In the genomic region with DNA sequence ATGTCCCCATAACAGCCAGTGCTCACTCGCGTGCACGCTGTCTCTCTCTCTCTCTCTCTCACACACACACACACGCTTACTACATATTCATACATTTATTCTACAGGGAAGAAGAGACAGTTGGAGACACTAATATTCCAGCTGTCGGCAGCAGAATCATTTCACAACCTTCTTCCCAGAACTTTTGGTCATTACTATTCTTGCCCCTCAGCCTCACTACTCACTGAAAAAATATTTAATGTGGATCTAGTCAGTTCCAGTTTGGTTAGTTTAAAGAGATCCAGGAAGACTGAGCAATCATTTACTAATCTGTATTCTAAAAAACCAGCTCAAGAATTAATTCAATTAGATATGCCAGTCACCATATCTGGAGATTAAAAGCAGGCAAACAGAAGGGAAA, we compare ENCODE assay signal across 1 cellular context.
TF ChIP-seq lines count a peak whose summit lies in the region.

No MANE protein-coding gene starts in this region.

TF ChIP-seq in GM23338, 12 proteins besides CTCF, POLR2A, EP300 and RAD21 (continued from another document):
- TF ChIP-seq, protein P1, sequence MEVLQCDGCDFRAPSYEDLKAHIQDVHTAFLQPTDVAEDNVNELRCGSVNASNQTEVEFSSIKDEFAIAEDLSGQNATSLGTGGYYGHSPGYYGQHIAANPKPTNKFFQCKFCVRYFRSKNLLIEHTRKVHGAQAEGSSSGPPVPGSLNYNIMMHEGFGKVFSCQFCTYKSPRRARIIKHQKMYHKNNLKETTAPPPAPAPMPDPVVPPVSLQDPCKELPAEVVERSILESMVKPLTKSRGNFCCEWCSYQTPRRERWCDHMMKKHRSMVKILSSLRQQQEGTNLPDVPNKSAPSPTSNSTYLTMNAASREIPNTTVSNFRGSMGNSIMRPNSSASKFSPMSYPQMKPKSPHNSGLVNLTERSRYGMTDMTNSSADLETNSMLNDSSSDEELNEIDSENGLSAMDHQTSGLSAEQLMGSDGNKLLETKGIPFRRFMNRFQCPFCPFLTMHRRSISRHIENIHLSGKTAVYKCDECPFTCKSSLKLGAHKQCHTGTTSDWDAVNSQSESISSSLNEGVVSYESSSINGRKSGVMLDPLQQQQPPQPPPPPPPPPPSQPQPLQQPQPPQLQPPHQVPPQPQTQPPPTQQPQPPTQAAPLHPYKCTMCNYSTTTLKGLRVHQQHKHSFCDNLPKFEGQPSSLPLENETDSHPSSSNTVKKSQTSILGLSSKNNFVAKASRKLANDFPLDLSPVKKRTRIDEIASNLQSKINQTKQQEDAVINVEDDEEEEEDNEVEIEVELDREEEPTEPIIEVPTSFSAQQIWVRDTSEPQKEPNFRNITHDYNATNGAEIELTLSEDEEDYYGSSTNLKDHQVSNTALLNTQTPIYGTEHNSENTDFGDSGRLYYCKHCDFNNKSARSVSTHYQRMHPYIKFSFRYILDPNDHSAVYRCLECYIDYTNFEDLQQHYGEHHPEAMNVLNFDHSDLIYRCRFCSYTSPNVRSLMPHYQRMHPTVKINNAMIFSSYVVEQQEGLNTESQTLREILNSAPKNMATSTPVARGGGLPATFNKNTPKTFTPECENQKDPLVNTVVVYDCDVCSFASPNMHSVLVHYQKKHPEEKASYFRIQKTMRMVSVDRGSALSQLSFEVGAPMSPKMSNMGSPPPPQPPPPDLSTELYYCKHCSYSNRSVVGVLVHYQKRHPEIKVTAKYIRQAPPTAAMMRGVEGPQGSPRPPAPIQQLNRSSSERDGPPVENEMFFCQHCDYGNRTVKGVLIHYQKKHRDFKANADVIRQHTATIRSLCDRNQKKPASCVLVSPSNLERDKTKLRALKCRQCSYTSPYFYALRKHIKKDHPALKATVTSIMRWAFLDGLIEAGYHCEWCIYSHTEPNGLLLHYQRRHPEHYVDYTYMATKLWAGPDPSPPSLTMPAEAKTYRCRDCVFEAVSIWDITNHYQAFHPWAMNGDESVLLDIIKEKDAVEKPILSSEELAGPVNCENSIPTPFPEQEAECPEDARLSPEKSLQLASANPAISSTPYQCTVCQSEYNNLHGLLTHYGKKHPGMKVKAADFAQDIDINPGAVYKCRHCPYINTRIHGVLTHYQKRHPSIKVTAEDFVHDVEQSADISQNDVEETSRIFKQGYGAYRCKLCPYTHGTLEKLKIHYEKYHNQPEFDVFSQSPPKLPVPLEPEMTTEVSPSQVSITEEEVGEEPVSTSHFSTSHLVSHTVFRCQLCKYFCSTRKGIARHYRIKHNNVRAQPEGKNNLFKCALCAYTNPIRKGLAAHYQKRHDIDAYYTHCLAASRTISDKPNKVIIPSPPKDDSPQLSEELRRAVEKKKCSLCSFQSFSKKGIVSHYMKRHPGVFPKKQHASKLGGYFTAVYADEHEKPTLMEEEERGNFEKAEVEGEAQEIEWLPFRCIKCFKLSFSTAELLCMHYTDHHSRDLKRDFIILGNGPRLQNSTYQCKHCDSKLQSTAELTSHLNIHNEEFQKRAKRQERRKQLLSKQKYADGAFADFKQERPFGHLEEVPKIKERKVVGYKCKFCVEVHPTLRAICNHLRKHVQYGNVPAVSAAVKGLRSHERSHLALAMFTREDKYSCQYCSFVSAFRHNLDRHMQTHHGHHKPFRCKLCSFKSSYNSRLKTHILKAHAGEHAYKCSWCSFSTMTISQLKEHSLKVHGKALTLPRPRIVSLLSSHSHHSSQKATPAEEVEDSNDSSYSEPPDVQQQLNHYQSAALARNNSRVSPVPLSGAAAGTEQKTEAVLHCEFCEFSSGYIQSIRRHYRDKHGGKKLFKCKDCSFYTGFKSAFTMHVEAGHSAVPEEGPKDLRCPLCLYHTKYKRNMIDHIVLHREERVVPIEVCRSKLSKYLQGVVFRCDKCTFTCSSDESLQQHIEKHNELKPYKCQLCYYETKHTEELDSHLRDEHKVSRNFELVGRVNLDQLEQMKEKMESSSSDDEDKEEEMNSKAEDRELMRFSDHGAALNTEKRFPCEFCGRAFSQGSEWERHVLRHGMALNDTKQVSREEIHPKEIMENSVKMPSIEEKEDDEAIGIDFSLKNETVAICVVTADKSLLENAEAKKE (CRISPR knock-in tag; IDR thresholded peaks at IDR 0.05), result no peak
- TF ChIP-seq, protein P2, sequence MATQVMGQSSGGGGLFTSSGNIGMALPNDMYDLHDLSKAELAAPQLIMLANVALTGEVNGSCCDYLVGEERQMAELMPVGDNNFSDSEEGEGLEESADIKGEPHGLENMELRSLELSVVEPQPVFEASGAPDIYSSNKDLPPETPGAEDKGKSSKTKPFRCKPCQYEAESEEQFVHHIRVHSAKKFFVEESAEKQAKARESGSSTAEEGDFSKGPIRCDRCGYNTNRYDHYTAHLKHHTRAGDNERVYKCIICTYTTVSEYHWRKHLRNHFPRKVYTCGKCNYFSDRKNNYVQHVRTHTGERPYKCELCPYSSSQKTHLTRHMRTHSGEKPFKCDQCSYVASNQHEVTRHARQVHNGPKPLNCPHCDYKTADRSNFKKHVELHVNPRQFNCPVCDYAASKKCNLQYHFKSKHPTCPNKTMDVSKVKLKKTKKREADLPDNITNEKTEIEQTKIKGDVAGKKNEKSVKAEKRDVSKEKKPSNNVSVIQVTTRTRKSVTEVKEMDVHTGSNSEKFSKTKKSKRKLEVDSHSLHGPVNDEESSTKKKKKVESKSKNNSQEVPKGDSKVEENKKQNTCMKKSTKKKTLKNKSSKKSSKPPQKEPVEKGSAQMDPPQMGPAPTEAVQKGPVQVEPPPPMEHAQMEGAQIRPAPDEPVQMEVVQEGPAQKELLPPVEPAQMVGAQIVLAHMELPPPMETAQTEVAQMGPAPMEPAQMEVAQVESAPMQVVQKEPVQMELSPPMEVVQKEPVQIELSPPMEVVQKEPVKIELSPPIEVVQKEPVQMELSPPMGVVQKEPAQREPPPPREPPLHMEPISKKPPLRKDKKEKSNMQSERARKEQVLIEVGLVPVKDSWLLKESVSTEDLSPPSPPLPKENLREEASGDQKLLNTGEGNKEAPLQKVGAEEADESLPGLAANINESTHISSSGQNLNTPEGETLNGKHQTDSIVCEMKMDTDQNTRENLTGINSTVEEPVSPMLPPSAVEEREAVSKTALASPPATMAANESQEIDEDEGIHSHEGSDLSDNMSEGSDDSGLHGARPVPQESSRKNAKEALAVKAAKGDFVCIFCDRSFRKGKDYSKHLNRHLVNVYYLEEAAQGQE (IDR thresholded peaks at IDR 0.05; ENCODE audit: unreplicated experiment), result no peak
TF ChIP-seq in GM23338: peak in this region for 0.
